19 cellular contexts compared by ENCODE assay signal in genomic region chr6:158150701-158151100, GRCh38. TPM values are rescaled to one million over a fixed set of nuclear protein-coding genes. Genes with fewer than 3 reads are reported as not detected.
DNase-seq lines count a peak whose midpoint lies in the region; ATAC-seq, FAIRE-seq and TF ChIP-seq lines count a peak whose summit lies in the region.
"Had no signal": no experiment of that assay in that cellular context is flagged by ENCODE, and none has a peak within 500 bp of the region (broad histone marks: within the 10 kb centered on the region; RNA-seq: fewer than 3 reads in every experiment).

No MANE protein-coding gene starts in this region.

- H3K27ac Mint-ChIP-seq in chondrocyte (ENCODE audit: unreplicated experiment) (peak overlapping the region; percentile 49), osteocyte (ENCODE audit: unreplicated experiment) (peak overlapping the region; percentile 66), Caco-2 (ENCODE audit: unreplicated experiment) (no peak overlapping the region), immature natural killer cell (no peak overlapping the region)
- H3K27ac Mint-ChIP-seq: activated CD4-positive, alpha-beta T cell treated with anti-CD3 and anti-CD28 coated beads, Interleukin-2, amount 10 ng/mL, durations not matched to agents 24 days and 14 days; naive thymus-derived CD8-positive, alpha-beta T cell had no signal

- H3K27me3 ChIP-seq in Panc1 (ENCODE audit: control insufficient read depth, insufficient read depth, low read length) (no peaks in the 10 kb centered on the region), Caco-2 (replicated peaks; ENCODE audit: control insufficient read depth, insufficient read depth, low read length) (no peaks in the 10 kb centered on the region)
- H3K27me3 ChIP-seq: BLaER1, colonic mucosa, upper lobe of left lung had no signal

- H3K4me3 Mint-ChIP-seq in chondrocyte (ENCODE audit: unreplicated experiment) (no peak overlapping the region), osteocyte (ENCODE audit: unreplicated experiment) (no peak overlapping the region), Caco-2 (ENCODE audit: unreplicated experiment) (no peak overlapping the region), immature natural killer cell (no peak overlapping the region)
- H3K4me3 Mint-ChIP-seq: activated CD4-positive, alpha-beta T cell treated with anti-CD3 and anti-CD28 coated beads, Interleukin-2, amount 10 ng/mL, durations not matched to agents 24 days and 14 days; naive thymus-derived CD8-positive, alpha-beta T cell had no signal

- H3K27me3 Mint-ChIP-seq in chondrocyte (ENCODE audit: low read depth) (no peaks in the 10 kb centered on the region), osteocyte (ENCODE audit: unreplicated experiment) (no peaks in the 10 kb centered on the region), Caco-2 (ENCODE audit: insufficient read depth, unreplicated experiment) (no peaks in the 10 kb centered on the region), immature natural killer cell (ENCODE audit: low read depth in 3 of 3) (no peaks in the 10 kb centered on the region)
- H3K27me3 Mint-ChIP-seq: activated CD4-positive, alpha-beta T cell treated with anti-CD3 and anti-CD28 coated beads, Interleukin-2, amount 10 ng/mL, durations not matched to agents 24 days and 14 days; naive thymus-derived CD8-positive, alpha-beta T cell had no signal

- H3K9me3 Mint-ChIP-seq in chondrocyte (ENCODE audit: low read depth) (no peaks in the 10 kb centered on the region), osteocyte (ENCODE audit: unreplicated experiment) (no peaks in the 10 kb centered on the region), Caco-2 (ENCODE audit: unreplicated experiment) (no peaks in the 10 kb centered on the region), immature natural killer cell (no peaks in the 10 kb centered on the region)
- H3K9me3 Mint-ChIP-seq: activated CD4-positive, alpha-beta T cell treated with anti-CD3 and anti-CD28 coated beads, Interleukin-2, amount 10 ng/mL, durations not matched to agents 24 days and 14 days; naive thymus-derived CD8-positive, alpha-beta T cell had no signal

- no peak for TF ChIP-seq POLR2A in H54 (IDR thresholded peaks at IDR 0.05; ENCODE audit: low read depth, low read length)

- H3K36me3 Mint-ChIP-seq in chondrocyte (ENCODE audit: low read depth) (peaks cover 13% of the 10 kb centered on the region), osteocyte (ENCODE audit: unreplicated experiment) (peaks cover 20% of the 10 kb centered on the region), Caco-2 (ENCODE audit: insufficient read depth, unreplicated experiment) (peaks cover 12% of the 10 kb centered on the region), immature natural killer cell (peaks cover 17 to 24% (median 22%) of the 10 kb centered on the region in 3 donors)

- no peak overlapping the region for H3K27ac ChIP-seq in Panc1 (ENCODE audit: low read length)
- H3K27ac ChIP-seq: BLaER1, colonic mucosa, upper lobe of left lung had no signal

- POLR2A ChIA-PET in Panc1 (lab: Charles Lee) = interaction anchor here (0.7 kb wide), 1 partner anchor 14 kb away, joined by 3 read pairs; no protein-coding TSS in a partner anchor
- POLR2A ChIA-PET in Caco-2 (lab: Charles Lee) = interaction anchor here (0.6 kb wide), 1 partner anchor 721 kb away, joined by 4 read pairs; no protein-coding TSS in a partner anchor

- H3K4me1 Mint-ChIP-seq in chondrocyte (ENCODE audit: low read depth) (peaks cover 25% of the 10 kb centered on the region), osteocyte (ENCODE audit: unreplicated experiment) (peaks cover 14% of the 10 kb centered on the region), Caco-2 (ENCODE audit: low read depth, unreplicated experiment) (no peaks in the 10 kb centered on the region), immature natural killer cell (no peaks in the 10 kb centered on the region)
- H3K4me1 Mint-ChIP-seq: activated CD4-positive, alpha-beta T cell treated with anti-CD3 and anti-CD28 coated beads, Interleukin-2, amount 10 ng/mL, durations not matched to agents 24 days and 14 days; naive thymus-derived CD8-positive, alpha-beta T cell had no signal

- peak; percentile 88 for ATAC-seq in Panc1
- ATAC-seq: naive thymus-derived CD8-positive, alpha-beta T cell; stimulated activated naive CD8-positive, alpha-beta T cell treated with anti-CD3 and anti-CD28 coated beads, Interleukin-15, Interleukin-2, amounts not matched to agents 100 U/mL and 50 U/mL, for 24 hours had no signal

- DNase-seq in H54 (ENCODE audit: insufficient read length, low spot score) = no peak
- no peak for DNase-seq in Panc1 (ENCODE audit: low read depth, low spot score)
- no peak for DNase-seq in chondrocyte (ENCODE audit: low spot score)
- no peak for DNase-seq in osteocyte (ENCODE audit: extremely low spot score, unreplicated experiment)
- no peak for DNase-seq in T-helper 9 cell
- no peak for DNase-seq in stimulated activated naive CD4-positive, alpha-beta T cell treated with Interleukin-2 at 50 U/mL for 16 hours (lab: John Stamatoyannopoulos, UW)
- no peak for DNase-seq in Caco-2
- no peak for DNase-seq in immature natural killer cell
- DNase-seq: activated CD4-positive, alpha-beta T cell treated with anti-CD3 and anti-CD28 coated beads, Interleukin-2, amount 10 ng/mL, durations not matched to agents 24 days and 14 days; activated CD8-positive, alpha-beta memory T cell treated with anti-CD3 and anti-CD28 coated beads, Interleukin-2, amount 50 U/mL, for 48 hours; aorta; colonic mucosa; DMS 273 treated with DMSO at 0.1 percent for 48 hours; naive thymus-derived CD8-positive, alpha-beta T cell; NCI-H2081; NCI-H524; stimulated activated naive CD8-positive, alpha-beta T cell treated with anti-CD3 and anti-CD28 coated beads, Interleukin-15, Interleukin-2, amounts not matched to agents 100 U/mL and 50 U/mL, for 24 hours; upper lobe of left lung had no signal

- H3K4me3 ChIP-seq in Panc1 (ENCODE audit: low read depth in 2 of 2, low read length in 2 of 2) (no peak overlapping the region), Caco-2 (ENCODE audit: low read depth, low read length) (no peak overlapping the region)
- H3K4me3 ChIP-seq: BLaER1, colonic mucosa, upper lobe of left lung had no signal

- peaks cover 5% of the 10 kb centered on the region for H3K36me3 ChIP-seq in Panc1 (ENCODE audit: control insufficient read depth, insufficient read depth, low read length)
- H3K36me3 ChIP-seq in Caco-2 (ENCODE audit: control insufficient read depth, insufficient read depth, low read length) = peaks cover 2% of the 10 kb centered on the region; the same call in 1 of the 2 replicates
- H3K36me3 ChIP-seq: colonic mucosa had no signal

- BruUV-seq in Panc1 (replicated peaks; lab: Mats Ljungman, UMichigan) (no TSS peak), Caco-2 (replicated peaks; lab: Mats Ljungman, UMichigan) (no TSS peak)

- H3K9me3 ChIP-seq in Panc1 (ENCODE audit: control insufficient read depth, insufficient read depth, low read depth, low read length) = no peaks in the 10 kb centered on the region
- no peaks in the 10 kb centered on the region for H3K9me3 ChIP-seq in Caco-2
- H3K9me3 ChIP-seq: BLaER1, colonic mucosa, upper lobe of left lung had no signal

- in situ Hi-C loops in Panc1 (cut with HindIII; ENCODE audit: low pct_unique_long_range_greater_than_20kb, low sequenced_read_pairs) = no loop called here

- CTCF ChIA-PET in Panc1 (lab: Charles Lee) = interaction anchor here (0.5 kb wide), 1 partner anchor 9 kb away, joined by 5 read pairs; no protein-coding TSS in a partner anchor
- CTCF ChIA-PET in Caco-2 (lab: Charles Lee) = no interaction called here

- FAIRE-seq in H54 (lab: Jason Lieb, UNC) = peak; percentile 86

- no peaks in the 10 kb centered on the region; the same call in 1 of the 2 replicates for H3K4me1 ChIP-seq in Panc1 (ENCODE audit: control insufficient read depth, insufficient read depth, low read length)
- H3K4me1 ChIP-seq in Caco-2 = peaks cover 8% of the 10 kb centered on the region; the same call in 1 of the 2 replicates
- H3K4me1 ChIP-seq: BLaER1, colonic mucosa, upper lobe of left lung had no signal

- TF ChIP-seq CTCF in Panc1 (IDR thresholded peaks at IDR 0.05) (no peak), chondrocyte (IDR thresholded peaks at IDR 0.05) (no peak), osteocyte (IDR thresholded peaks at IDR 0.05) (no peak), Caco-2 (IDR thresholded peaks at IDR 0.05; ENCODE audit: insufficient read depth in 1 of 2, low read depth in 1 of 2, low read length in 1 of 2, severe bottlenecking in 1 of 2, unreplicated experiment in 1 of 2) (no peak)

- intact Hi-C loops in Panc1 (cut with micrococcal nuclease; ENCODE audit: unreplicated experiment) = no loop called here
- intact Hi-C loops in Caco-2 (cut with micrococcal nuclease; ENCODE audit: unreplicated experiment) = no loop called here

RNA-seq across cellular contexts. Expression of gene SERAC1, which starts 17.4 kb away (rescaled TPM):
- total RNA-seq in Panc1 (2021; ENCODE audit: unreplicated experiment) (8.2 TPM), chondrocyte (15.3 to 17.1 TPM (median 15.4 TPM) in 3 replicates), osteocyte (10.3 and 10.7 TPM in 2 replicates), Caco-2 (2022) (6.8 and 7.4 TPM in 2 replicates)
- 4.7 TPM for polyA plus RNA-seq in Panc1 (2012; ENCODE audit: insufficient read length)
- polyA plus RNA-seq in immature natural killer cell = 1 to 10 TPM in 1 of 3 donors, under 1 TPM in 1, not detected in 1; 0.80 to 3.9 TPM

RNA-seq across cellular contexts. Expression of gene GTF2H5, which starts 17.4 kb away (rescaled TPM):
- total RNA-seq in Panc1 (2021; ENCODE audit: unreplicated experiment) (54.4 TPM), chondrocyte (31.6 to 35.2 TPM (median 31.9 TPM) in 3 replicates), osteocyte (29.3 and 31.6 TPM in 2 replicates), Caco-2 (2022) (17.8 and 18.1 TPM in 2 replicates)
- polyA plus RNA-seq in Panc1 (2012; ENCODE audit: insufficient read length) = 37.8 TPM
- polyA plus RNA-seq in immature natural killer cell = 10 to 100 TPM; 17.7 to 22.9 (median 22.2) TPM

Comparison
In these comparisons a context has a peak if more than half of its experiments do, and no peak if none do; other contexts are left out.
1. H3K27ac Mint-ChIP-seq: peak in chondrocyte (single experiment) and osteocyte (single experiment); none in Caco-2 (single experiment) and immature natural killer cell (0 of 6).